Comparison of ENCODE assay signal across 8 cellular contexts in genomic region chr15:89334510-89335288, GRCh38. TPM values are rescaled to one million over a fixed set of nuclear protein-coding genes. Genes with fewer than 3 reads are reported as not detected.
A peak's percentile ranks its signal among the peaks of the same experiment; 100 is the strongest.
DNase-seq lines count a peak whose midpoint lies in the region; ATAC-seq and TF ChIP-seq lines count a peak whose summit lies in the region.

POLG (minus strand) TSS chr15:89334824; CDS start chr15:89333754, 1,070 bp downstream.

- TF ChIP-seq CTCF in prostate gland (IDR thresholded peaks at IDR 0.05), result peak in 2 of 4 experiments; percentile 17 to 38

- H3K4me1 ChIP-seq in prostate gland (replicated peaks) (peaks cover 10% of the 10 kb centered on the region), urinary bladder (ENCODE audit: insufficient read depth) (peaks cover 3% of the 10 kb centered on the region)

- intact Hi-C loops in T-helper 2 cell treated with Interferon-gamma antibody and Interleukin-4, amounts not matched to agents 100 ng/mL and 5 ng/mL, for 36 hours (cut with micrococcal nuclease), result loop anchor here (1.0 to 10.0 kb wide), 7 partner anchors 24 to 710 kb away; partner anchors contain the start of genes ABHD2, AEN, HAPLN3 and TICRR
- intact Hi-C loops in left ventricle myocardium superior (cut with micrococcal nuclease) (no loop called here), prostate gland (cut with DNase I) (loop anchor here (10.0 kb wide), 1 partner anchor 90 kb away; the partner anchor contains the start of gene FANCI)

- ATAC-seq in GM18499 (IDR thresholded peaks at IDR 0.05; ENCODE audit: insufficient read depth, unreplicated experiment) (peak; percentile 61), HG02943 (IDR thresholded peaks at IDR 0.05; ENCODE audit: low read depth, unreplicated experiment) (peak; percentile 88), left ventricle myocardium superior (peak; percentile 96)

- H3K4me3 ChIP-seq in prostate gland (peak within 1 kb of the TSS; percentile 78 to 83), urinary bladder (ENCODE audit: low read depth, low read length) (peak within 1 kb of the TSS; percentile 78)

- peaks cover 0 to 7% of the 10 kb centered on the region in 2 donors for H3K36me3 ChIP-seq in prostate gland
- peaks cover 2% of the 10 kb centered on the region for H3K36me3 ChIP-seq in urinary bladder (ENCODE audit: insufficient read depth)

- peak; percentile 96 for TF ChIP-seq POLR2A in prostate gland (IDR thresholded peaks at IDR 0.05)

- DNase-seq in NCI-H187 treated with DMSO at 0.1 percent for 48 hours (lab: John Stamatoyannopoulos, UW), result peak; percentile 87
- peak; percentile 91 to 99 (median 98) for DNase-seq in anterior cingulate cortex (lab: John Stamatoyannopoulos, UW)
- peak; percentile 98 for DNase-seq in left ventricle myocardium superior
- DNase-seq in prostate gland (ENCODE audit: low spot score), result peak; percentile 98

- no peaks in the 10 kb centered on the region for H3K27me3 ChIP-seq in prostate gland (replicated peaks; ENCODE audit: insufficient read depth)

- H3K27ac ChIP-seq in prostate gland, result peak within 1 kb of the TSS; percentile 92 to 93
- peak within 1 kb of the TSS; percentile 93 for H3K27ac ChIP-seq in urinary bladder (ENCODE audit: low read depth)

- WGBS in prostate gland, result 0% methylated on average over 25 of the region's 84 CpGs
- under 1% methylated on average over 83 of the region's 84 CpGs for WGBS in urinary bladder

- no peaks in the 10 kb centered on the region for H3K9me3 ChIP-seq in prostate gland

RNA-seq across cellular contexts. Expression of gene POLG, which starts in this region (rescaled TPM):
- 105 and 113 TPM in 2 replicates for total RNA-seq in T-helper 2 cell treated with Interferon-gamma antibody and Interleukin-4, amounts not matched to agents 100 ng/mL and 5 ng/mL, for 36 hours
- total RNA-seq in left ventricle myocardium superior (39.5 TPM), prostate gland (10 to 100 TPM; 54.3 to 92.0 TPM), urinary bladder (31.1 TPM)
- 33.2 TPM for polyA plus RNA-seq in urinary bladder

Comparison
In these comparisons a context has a peak if more than half of its experiments do, and no peak if none do; other contexts are left out.
1. Peak in every context shown above with its lines: DNase-seq, ATAC-seq, H3K4me3 ChIP-seq and H3K27ac ChIP-seq.